ENCODE assay signal across 14 cellular contexts in genomic region chr6:128239146-128239545, GRCh38.
"Had no signal": no experiment of that assay in that cellular context is flagged by ENCODE, and none has a peak within 500 bp of the region (broad histone marks: within the 10 kb centered on the region; RNA-seq: fewer than 3 reads in every experiment).

No MANE protein-coding gene starts in this region.

- H3K27ac ChIP-seq: cardiac muscle cell, gastroesophageal sphincter, thyroid gland, WERI-Rb-1 had no signal

- H3K9me3 Mint-ChIP-seq: activated T-helper 1 cell treated with anti-CD3 and anti-CD28 coated beads, Interleukin-12 subunit alpha, Interleukin-12 subunit beta, Interleukin-2, Interleukin-4 antibody, amounts not matched to agents 30 ng/mL and 10 ng/mL and 1 ng/mL, durations not matched to agents 14 hours and 24 hours and 36 hours; natural killer cell; stimulated activated memory B cell treated with anti-CD40 and anti-IgM and Interleukin-4, amounts not matched to agents 10 μg/mL and 1 μg/mL and 100 μg/mL, for 72 hours had no signal

- ATAC-seq: gastroesophageal sphincter, natural killer cell had no signal

- H3K27me3 ChIP-seq: cardiac muscle cell, gastroesophageal sphincter, heart right ventricle, spleen, thyroid gland had no signal

- H3K4me1 ChIP-seq: thyroid gland had no signal

- H3K9me3 ChIP-seq: gastroesophageal sphincter, heart right ventricle, spleen, thyroid gland had no signal

- H3K36me3 ChIP-seq: gastroesophageal sphincter, heart right ventricle, spleen, thyroid gland, WERI-Rb-1 had no signal

- H3K4me3 ChIP-seq: cardiac muscle cell, gastroesophageal sphincter, heart right ventricle, thyroid gland had no signal

- H3K4me3 Mint-ChIP-seq: activated T-helper 1 cell treated with anti-CD3 and anti-CD28 coated beads, Interleukin-12 subunit alpha, Interleukin-12 subunit beta, Interleukin-2, Interleukin-4 antibody, amounts not matched to agents 30 ng/mL and 10 ng/mL and 1 ng/mL, durations not matched to agents 14 hours and 24 hours and 36 hours; natural killer cell had no signal

- H3K4me1 Mint-ChIP-seq: natural killer cell had no signal

- H3K27ac Mint-ChIP-seq: activated naive CD8-positive, alpha-beta T cell; activated T-helper 1 cell treated with anti-CD3 and anti-CD28 coated beads, Interleukin-12 subunit alpha, Interleukin-12 subunit beta, Interleukin-2, Interleukin-4 antibody, amounts not matched to agents 30 ng/mL and 10 ng/mL and 1 ng/mL, durations not matched to agents 14 hours and 24 hours and 36 hours; natural killer cell had no signal

- H3K27me3 Mint-ChIP-seq: activated naive CD8-positive, alpha-beta T cell; stimulated activated memory B cell treated with anti-CD40 and anti-IgM and Interleukin-4, amounts not matched to agents 10 μg/mL and 1 μg/mL and 100 μg/mL, for 72 hours had no signal

- H3K36me3 Mint-ChIP-seq: natural killer cell; stimulated activated memory B cell treated with anti-CD40 and anti-IgM and Interleukin-4, amounts not matched to agents 10 μg/mL and 1 μg/mL and 100 μg/mL, for 72 hours had no signal

- DNase-seq: activated CD4-positive, alpha-beta T cell treated with anti-CD3 and anti-CD28 coated beads, Interleukin-2, amount 50 U/mL, for 4 hours; amygdala; heart right ventricle; natural killer cell; retina; spleen; stimulated activated CD4-positive, alpha-beta T cell treated with anti-CD3 and anti-CD28 coated beads, Interleukin-4, amount 100 ng/mL, for 4 hours; thyroid gland; WERI-Rb-1 had no signal
